20 cellular contexts compared by ENCODE assay signal in genomic region chr6:158507174-158507573, GRCh38.
"Had no signal": no experiment of that assay in that cellular context is flagged by ENCODE, and none has a peak within 500 bp of the region (broad histone marks: within the 10 kb centered on the region; RNA-seq: fewer than 3 reads in every experiment).

No MANE protein-coding gene starts in this region.

- H3K27me3 Mint-ChIP-seq: dendritic cell treated with granulocyte-macrophage colony-stimulating factor and Interleukin-4, amounts not matched to agents 40 ng/mL and 50 ng/mL, for 4 days; effector memory CD8-positive, alpha-beta T cell; memory B cell; naive thymus-derived CD4-positive, alpha-beta T cell had no signal

- H3K9me3 ChIP-seq: colonic mucosa, esophagus muscularis mucosa, gastroesophageal sphincter, heart left ventricle, lower lobe of right lung had no signal

- H3K36me3 ChIP-seq: colonic mucosa had no signal

- H2AFZ ChIP-seq: hepatocyte had no signal

- DNase-seq: colonic mucosa; cortex of kidney; effector CD8-positive, alpha-beta T cell; effector memory CD8-positive, alpha-beta T cell; foreskin keratinocyte; heart left ventricle; immature natural killer cell; kidney; kidney glomerular epithelial cell; left colon; left ventricle myocardium superior; lower lobe of right lung; midbrain; naive thymus-derived CD4-positive, alpha-beta T cell had no signal

- ATAC-seq: effector memory CD8-positive, alpha-beta T cell; foreskin keratinocyte; gastroesophageal sphincter; heart left ventricle; left lobe of liver; left ventricle myocardium superior; lower lobe of right lung; naive thymus-derived CD4-positive, alpha-beta T cell had no signal

- H3K27ac ChIP-seq: colonic mucosa, esophagus muscularis mucosa, foreskin keratinocyte, gastroesophageal sphincter, heart left ventricle, hepatocyte, lower lobe of right lung had no signal

- H3K9me3 Mint-ChIP-seq: dendritic cell treated with granulocyte-macrophage colony-stimulating factor and Interleukin-4, amounts not matched to agents 40 ng/mL and 50 ng/mL, for 4 days; effector memory CD8-positive, alpha-beta T cell; immature natural killer cell; memory B cell had no signal

- H3K4me2 ChIP-seq: hepatocyte had no signal

- H3K79me2 ChIP-seq: hepatocyte had no signal

- H3K4me1 Mint-ChIP-seq: naive thymus-derived CD4-positive, alpha-beta T cell had no signal

- H3K27ac Mint-ChIP-seq: dendritic cell treated with granulocyte-macrophage colony-stimulating factor and Interleukin-4, amounts not matched to agents 40 ng/mL and 50 ng/mL, for 4 days; effector memory CD8-positive, alpha-beta T cell; immature natural killer cell; memory B cell had no signal

- H3K4me1 ChIP-seq: colonic mucosa, esophagus muscularis mucosa, foreskin keratinocyte, gastroesophageal sphincter, heart left ventricle, lower lobe of right lung had no signal

- H3K4me3 Mint-ChIP-seq: dendritic cell treated with granulocyte-macrophage colony-stimulating factor and Interleukin-4, amounts not matched to agents 40 ng/mL and 50 ng/mL, for 4 days; effector memory CD8-positive, alpha-beta T cell; immature natural killer cell; memory B cell; naive thymus-derived CD4-positive, alpha-beta T cell had no signal

- H3K4me3 ChIP-seq: colonic mucosa, esophagus muscularis mucosa, gastroesophageal sphincter, heart left ventricle, hepatocyte, lower lobe of right lung had no signal

- H3K27me3 ChIP-seq: colonic mucosa, esophagus muscularis mucosa, foreskin keratinocyte, gastroesophageal sphincter, heart left ventricle, hepatocyte had no signal
